8 cellular contexts compared by ENCODE assay signal in genomic region chr19:50333235-50333736, GRCh38. TPM values are rescaled to one million over a fixed set of nuclear protein-coding genes. Genes with fewer than 3 reads are reported as not detected.
DNase-seq lines count a peak whose midpoint lies in the region; ATAC-seq and TF ChIP-seq lines count a peak whose summit lies in the region.

No MANE protein-coding gene starts in this region.

- H3K27me3 ChIP-seq in liver (ENCODE audit: control insufficient read depth in 4 of 4, insufficient read depth in 4 of 4, low read length in 3 of 4): no peaks in the 10 kb centered on the region

- H3K4me1 ChIP-seq in liver (ENCODE audit: control insufficient read depth in 4 of 4, insufficient read depth in 4 of 4, low read length in 3 of 4): peaks cover 13 to 45% (median 27%) of the 10 kb centered on the region in 4 donors

- peak; percentile 49 for ATAC-seq in HG02759 (IDR thresholded peaks at IDR 0.05; ENCODE audit: unreplicated experiment)

- no peak for TF ChIP-seq RAD21 in liver (IDR thresholded peaks at IDR 0.05)

- peaks cover 61% of the 10 kb centered on the region for H3K4me1 Mint-ChIP-seq in activated CD4-positive, alpha-beta T cell treated with anti-CD3 and anti-CD28 coated beads, Interleukin-2, amount 10 ng/mL, durations not matched to agents 7 days and 5 days

- H3K4me3 Mint-ChIP-seq in activated CD4-positive, alpha-beta T cell treated with anti-CD3 and anti-CD28 coated beads, Interleukin-2, amount 10 ng/mL, durations not matched to agents 7 days and 5 days: peak overlapping the region; percentile 83

- peak overlapping the region; percentile 99 for H3K27ac Mint-ChIP-seq in activated CD4-positive, alpha-beta T cell treated with anti-CD3 and anti-CD28 coated beads, Interleukin-2, amount 10 ng/mL, durations not matched to agents 7 days and 5 days

- POLR2A ChIA-PET in activated CD4-positive, alpha-beta T cell treated with anti-CD3 and anti-CD28 coated beads, Interleukin-2, amount 10 ng/mL, durations not matched to agents 7 days and 5 days (lab: Charles Lee): no interaction called here

- H3K4me3 ChIP-seq in GM12865 (ENCODE audit: low read depth, low read length): peak overlapping the region; percentile 68
- peak overlapping the region; percentile 48 to 95 (median 65) for H3K4me3 ChIP-seq in liver (ENCODE audit: low read depth in 1 of 3, low read length in 3 of 3)

- DNase-seq in GM12865 (ENCODE audit: low read depth): peak; percentile 98
- DNase-seq in NCI-H2196 (lab: John Stamatoyannopoulos, UW; ENCODE audit: unreplicated experiment): peak; percentile 92
- DNase-seq in activated CD4-positive, alpha-beta T cell treated with anti-CD3 and anti-CD28 coated beads, Interleukin-2, amount 10 ng/mL, durations not matched to agents 7 days and 5 days: peak; percentile 96
- DNase-seq in dedifferentiated amniotic fluid mesenchymal stem cell (ENCODE audit: extremely low spot score): peak; percentile 65
- DNase-seq in stimulated activated CD4-positive, alpha-beta T cell treated with anti-CD3 and anti-CD28 coated beads, Interleukin-2, amount 100 ng/mL, for 48 hours: peak; percentile 86 to 87
- DNase-seq in GM19240 (ENCODE audit: insufficient read length, low spot score): no peak

- peaks cover 5% of the 10 kb centered on the region for H3K9me3 Mint-ChIP-seq in activated CD4-positive, alpha-beta T cell treated with anti-CD3 and anti-CD28 coated beads, Interleukin-2, amount 10 ng/mL, durations not matched to agents 7 days and 5 days

- H3K27ac ChIP-seq in liver (ENCODE audit: low read depth in 1 of 2, low read length in 2 of 2): peak overlapping the region; percentile 74 to 77

- H3K36me3 ChIP-seq in liver (ENCODE audit: control insufficient read depth in 4 of 4, insufficient read depth in 3 of 4, low read depth in 1 of 4, low read length in 3 of 4): no peaks in the 10 kb centered on the region

- H3K9me3 ChIP-seq in liver (ENCODE audit: control insufficient read depth in 4 of 4, low read length in 3 of 4): no peaks in the 10 kb centered on the region

- peak overlapping the region; percentile 58 to 66 for H3K9ac ChIP-seq in liver (ENCODE audit: low read depth in 1 of 2, low read length in 2 of 2)

- 2% methylated on average over 34 of the region's 34 CpGs for WGBS in liver

- peaks cover 8% of the 10 kb centered on the region for H3K27me3 Mint-ChIP-seq in activated CD4-positive, alpha-beta T cell treated with anti-CD3 and anti-CD28 coated beads, Interleukin-2, amount 10 ng/mL, durations not matched to agents 7 days and 5 days

- CTCF ChIA-PET in activated CD4-positive, alpha-beta T cell treated with anti-CD3 and anti-CD28 coated beads, Interleukin-2, amount 10 ng/mL, durations not matched to agents 7 days and 5 days (lab: Charles Lee): interaction anchor here (0.6 to 2.1 kb wide), 5 partner anchors 9 to 24 kb away, joined by 3 to 10 read pairs (median 6); no protein-coding TSS in a partner anchor

- TF ChIP-seq CTCF in GM12865 (IDR thresholded peaks at IDR 0.05; ENCODE audit: insufficient read depth, low read depth, low read length, missing control alignments): no peak
- no peak for TF ChIP-seq CTCF in liver (IDR thresholded peaks at IDR 0.05; ENCODE audit: low read depth, low read length, missing input control)

- H3K36me3 Mint-ChIP-seq in activated CD4-positive, alpha-beta T cell treated with anti-CD3 and anti-CD28 coated beads, Interleukin-2, amount 10 ng/mL, durations not matched to agents 7 days and 5 days (ENCODE audit: low read depth): peaks cover 10% of the 10 kb centered on the region

TF ChIP-seq in liver, 16 proteins besides CTCF, POLR2A, EP300 and RAD21:
- TF ChIP-seq REST (IDR thresholded peaks at IDR 0.05): no peak
- TF ChIP-seq ATF3 (IDR thresholded peaks at IDR 0.05): no peak
- no peak for TF ChIP-seq FOXA2 (IDR thresholded peaks at IDR 0.05)
- peak; percentile 57 for TF ChIP-seq YY1 (IDR thresholded peaks at IDR 0.05)
- TF ChIP-seq ZBTB33 (IDR thresholded peaks at IDR 0.05): no peak
- no peak for TF ChIP-seq TAF1 (conservative IDR thresholded peaks at IDR 0.05)
- TF ChIP-seq SP1 (IDR thresholded peaks at IDR 0.05): peak; percentile 41
- TF ChIP-seq GABPA (IDR thresholded peaks at IDR 0.05 in 1 of 2, conservative IDR thresholded peaks at IDR 0.05 in 1 of 2): no peak
- no peak for TF ChIP-seq NR2F2 (IDR thresholded peaks at IDR 0.05)
- TF ChIP-seq RXRA (IDR thresholded peaks at IDR 0.05): no peak
- TF ChIP-seq HNF4G (IDR thresholded peaks at IDR 0.05): no peak
- TF ChIP-seq EGR1 (IDR thresholded peaks at IDR 0.05; ENCODE audit: low read depth in 2 of 2): peak; percentile 98 to 99
- no peak for TF ChIP-seq FOXA1 (IDR thresholded peaks at IDR 0.05)
- TF ChIP-seq MAX (IDR thresholded peaks at IDR 0.05): no peak

RNA-seq across cellular contexts. Expression of gene KCNC3, which starts 4.1 kb away (rescaled TPM):
- total RNA-seq in activated CD4-positive, alpha-beta T cell treated with anti-CD3 and anti-CD28 coated beads, Interleukin-2, amount 10 ng/mL, durations not matched to agents 7 days and 5 days: 1 to 10 TPM; 3.4 to 4.1 TPM
- 1 to 10 TPM in 1 of 2 donors, under 1 TPM in 1; 0.84 to 1.4 TPM for total RNA-seq in liver
- polyA plus RNA-seq in liver: 1 to 10 TPM in 1 of 2 donors, under 1 TPM in 1; 0.56 to 1.6 TPM

RNA-seq across cellular contexts. Expression of gene NAPSA, which starts 32.2 kb away (rescaled TPM):
- total RNA-seq in activated CD4-positive, alpha-beta T cell treated with anti-CD3 and anti-CD28 coated beads, Interleukin-2, amount 10 ng/mL, durations not matched to agents 7 days and 5 days: 1 to 10 TPM; 1.7 to 1.9 TPM
- under 1 TPM; 0.28 to 0.59 TPM for total RNA-seq in liver
- polyA plus RNA-seq in liver: under 1 TPM; 0.50 to 0.74 TPM

RNA-seq across cellular contexts. Expression of gene NR1H2, which starts 43.0 kb away (rescaled TPM):
- 10 to 100 TPM; 55.2 to 62.2 TPM for total RNA-seq in activated CD4-positive, alpha-beta T cell treated with anti-CD3 and anti-CD28 coated beads, Interleukin-2, amount 10 ng/mL, durations not matched to agents 7 days and 5 days
- total RNA-seq in liver: 10 to 100 TPM; 30.8 to 58.1 TPM
- polyA plus RNA-seq in liver: 10 to 100 TPM; 30.4 to 36.6 TPM

RNA-seq across cellular contexts. Expression of gene POLD1, which starts 50.9 kb away (rescaled TPM):
- 100 to 1,000 TPM; 156 to 167 TPM for total RNA-seq in activated CD4-positive, alpha-beta T cell treated with anti-CD3 and anti-CD28 coated beads, Interleukin-2, amount 10 ng/mL, durations not matched to agents 7 days and 5 days
- 10 to 100 TPM in 1 of 2 donors, 1 to 10 TPM in 1; 7.5 to 57.1 TPM for total RNA-seq in liver
- polyA plus RNA-seq in liver: 1 to 10 TPM; 8.0 to 8.5 TPM
